In genomic region chr3:139718415-139718814, GRCh38 we compare ENCODE assay signal across 9 cellular contexts. TPM values are rescaled to one million over a fixed set of nuclear protein-coding genes. Genes with fewer than 3 reads are reported as not detected.
A peak's percentile ranks its signal among the peaks of the same experiment; 100 is the strongest.
DNase-seq lines count a peak whose midpoint lies in the region; ATAC-seq and TF ChIP-seq lines count a peak whose summit lies in the region.
"Had no signal": no experiment of that assay in that cellular context is flagged by ENCODE, and none has a peak within 500 bp of the region (broad histone marks: within the 10 kb centered on the region; RNA-seq: fewer than 3 reads in every experiment).

No MANE protein-coding gene starts in this region.

- H3K9ac ChIP-seq in endodermal cell (ENCODE audit: extremely low read depth, low read length, poor library complexity, severe bottlenecking) = no peak overlapping the region

- H3K4me3 ChIP-seq in endodermal cell (ENCODE audit: low read length) = no peak overlapping the region

- no peak overlapping the region for H3K4me3 Mint-ChIP-seq in endodermal cell
- no peak overlapping the region for H3K4me3 Mint-ChIP-seq in neural crest cell
- no peak overlapping the region for H3K4me3 Mint-ChIP-seq in activated CD8-positive, alpha-beta memory T cell treated with anti-CD3 and anti-CD28 coated beads, Interleukin-2, amount 10 ng/mL, durations not matched to agents 7 days and 5 days
- H3K4me3 Mint-ChIP-seq in natural killer cell treated with Interleukin-12 subunit alpha and Interleukin-12 subunit beta and Interleukin-15 and Interleukin-18, amount 100 ng/mL, for 72 hours = no peak overlapping the region
- H3K4me3 Mint-ChIP-seq in stimulated activated naive CD8-positive, alpha-beta T cell treated with anti-CD3 and anti-CD28 coated beads, Interleukin-15, amount 100 ng/mL, for 72 hours = no peak overlapping the region
- H3K4me3 Mint-ChIP-seq: dendritic cell treated with granulocyte-macrophage colony-stimulating factor and Interleukin-4, amounts not matched to agents 40 ng/mL and 50 ng/mL, for 4 days had no signal

- H3K36me3 Mint-ChIP-seq in endodermal cell (ENCODE audit: low read depth) (no peaks in the 10 kb centered on the region), neural crest cell (ENCODE audit: low read depth) (no peaks in the 10 kb centered on the region)
- no peaks in the 10 kb centered on the region for H3K36me3 Mint-ChIP-seq in activated CD8-positive, alpha-beta memory T cell treated with anti-CD3 and anti-CD28 coated beads, Interleukin-2, amount 10 ng/mL, durations not matched to agents 7 days and 5 days
- no peaks in the 10 kb centered on the region for H3K36me3 Mint-ChIP-seq in natural killer cell treated with Interleukin-12 subunit alpha and Interleukin-12 subunit beta and Interleukin-15 and Interleukin-18, amount 100 ng/mL, for 72 hours

- no peak for ATAC-seq in activated CD8-positive, alpha-beta memory T cell treated with anti-CD3 and anti-CD28 coated beads, Interleukin-2, amount 10 ng/mL, durations not matched to agents 7 days and 5 days
- ATAC-seq in natural killer cell treated with Interleukin-12 subunit alpha and Interleukin-12 subunit beta and Interleukin-15 and Interleukin-18, amount 100 ng/mL, for 72 hours = no peak
- no peak for ATAC-seq in stimulated activated naive CD8-positive, alpha-beta T cell treated with anti-CD3 and anti-CD28 coated beads, Interleukin-15, amount 100 ng/mL, for 72 hours

- H3K9me3 ChIP-seq in endodermal cell (ENCODE audit: control insufficient read depth, low read length) = no peaks in the 10 kb centered on the region

- no peak overlapping the region for H3K27ac Mint-ChIP-seq in endodermal cell
- no peak overlapping the region for H3K27ac Mint-ChIP-seq in neural crest cell (ENCODE audit: unreplicated experiment)
- no peak overlapping the region for H3K27ac Mint-ChIP-seq in activated CD8-positive, alpha-beta memory T cell treated with anti-CD3 and anti-CD28 coated beads, Interleukin-2, amount 10 ng/mL, durations not matched to agents 7 days and 5 days
- no peak overlapping the region for H3K27ac Mint-ChIP-seq in natural killer cell treated with Interleukin-12 subunit alpha and Interleukin-12 subunit beta and Interleukin-15 and Interleukin-18, amount 100 ng/mL, for 72 hours
- no peak overlapping the region for H3K27ac Mint-ChIP-seq in stimulated activated naive CD8-positive, alpha-beta T cell treated with anti-CD3 and anti-CD28 coated beads, Interleukin-15, amount 100 ng/mL, for 72 hours
- H3K27ac Mint-ChIP-seq: dendritic cell treated with granulocyte-macrophage colony-stimulating factor and Interleukin-4, amounts not matched to agents 40 ng/mL and 50 ng/mL, for 4 days had no signal

- WGBS in endodermal cell (ENCODE audit: insufficient coverage in 1 of 2, insufficient read length in 1 of 2), 2 experiments = 48 to 51% methylated on average over 2 to 3 of the region's 3 CpGs

- DNase-seq in Daoy (ENCODE audit: low read depth) (peak; percentile 59), NCI-H2107 treated with DMSO at 0.1 percent for 48 hours (lab: John Stamatoyannopoulos, UW; ENCODE audit: unreplicated experiment) (peak; percentile 79), endodermal cell (peak; percentile 88), neural crest cell (ENCODE audit: low read depth, low spot score) (peak; percentile 26), AML-193 (lab: John Stamatoyannopoulos, UW) (no peak)
- DNase-seq in activated CD8-positive, alpha-beta memory T cell treated with anti-CD3 and anti-CD28 coated beads, Interleukin-2, amount 10 ng/mL, durations not matched to agents 7 days and 5 days = no peak
- DNase-seq in natural killer cell treated with Interleukin-12 subunit alpha and Interleukin-12 subunit beta and Interleukin-15 and Interleukin-18, amount 100 ng/mL, for 72 hours (ENCODE audit: low spot score) = no peak
- DNase-seq in stimulated activated naive CD8-positive, alpha-beta T cell treated with anti-CD3 and anti-CD28 coated beads, Interleukin-15, amount 100 ng/mL, for 72 hours = no peak

- CTCF ChIA-PET in activated CD8-positive, alpha-beta memory T cell treated with anti-CD3 and anti-CD28 coated beads, Interleukin-2, amount 10 ng/mL, durations not matched to agents 7 days and 5 days (lab: Charles Lee) = no interaction called here

- H3K36me3 ChIP-seq in endodermal cell (ENCODE audit: control insufficient read depth, insufficient read depth, low read length) = no peaks in the 10 kb centered on the region

- peak; percentile 82 for TF ChIP-seq CTCF in endodermal cell (conservative IDR thresholded peaks at IDR 0.05)
- TF ChIP-seq CTCF in neural crest cell (conservative IDR thresholded peaks at IDR 0.05) = peak; percentile 58

- no peak overlapping the region for H3K27ac ChIP-seq in endodermal cell (ENCODE audit: low read depth, low read length)

- no peaks in the 10 kb centered on the region for H3K27me3 ChIP-seq in endodermal cell (ENCODE audit: control insufficient read depth, insufficient read depth, low read length, poor library complexity, severe bottlenecking)

- peaks cover 5% of the 10 kb centered on the region for H3K4me1 Mint-ChIP-seq in endodermal cell
- H3K4me1 Mint-ChIP-seq in neural crest cell = no peaks in the 10 kb centered on the region
- H3K4me1 Mint-ChIP-seq in activated CD8-positive, alpha-beta memory T cell treated with anti-CD3 and anti-CD28 coated beads, Interleukin-2, amount 10 ng/mL, durations not matched to agents 7 days and 5 days = no peaks in the 10 kb centered on the region
- no peaks in the 10 kb centered on the region for H3K4me1 Mint-ChIP-seq in natural killer cell treated with Interleukin-12 subunit alpha and Interleukin-12 subunit beta and Interleukin-15 and Interleukin-18, amount 100 ng/mL, for 72 hours (ENCODE audit: low read depth in 2 of 2)
- no peaks in the 10 kb centered on the region for H3K4me1 Mint-ChIP-seq in stimulated activated naive CD8-positive, alpha-beta T cell treated with anti-CD3 and anti-CD28 coated beads, Interleukin-15, amount 100 ng/mL, for 72 hours

- H3K4me1 ChIP-seq in endodermal cell (ENCODE audit: control insufficient read depth, insufficient read depth, low read length) = peaks cover 5% of the 10 kb centered on the region

- H3K9me3 Mint-ChIP-seq in endodermal cell = no peaks in the 10 kb centered on the region
- no peaks in the 10 kb centered on the region for H3K9me3 Mint-ChIP-seq in neural crest cell
- H3K9me3 Mint-ChIP-seq in activated CD8-positive, alpha-beta memory T cell treated with anti-CD3 and anti-CD28 coated beads, Interleukin-2, amount 10 ng/mL, durations not matched to agents 7 days and 5 days (ENCODE audit: low read depth) = no peaks in the 10 kb centered on the region
- peaks cover 4% of the 10 kb centered on the region for H3K9me3 Mint-ChIP-seq in natural killer cell treated with Interleukin-12 subunit alpha and Interleukin-12 subunit beta and Interleukin-15 and Interleukin-18, amount 100 ng/mL, for 72 hours
- H3K9me3 Mint-ChIP-seq in stimulated activated naive CD8-positive, alpha-beta T cell treated with anti-CD3 and anti-CD28 coated beads, Interleukin-15, amount 100 ng/mL, for 72 hours = no peaks in the 10 kb centered on the region
- H3K9me3 Mint-ChIP-seq: dendritic cell treated with granulocyte-macrophage colony-stimulating factor and Interleukin-4, amounts not matched to agents 40 ng/mL and 50 ng/mL, for 4 days had no signal

- peaks cover 5% of the 10 kb centered on the region for H3K27me3 Mint-ChIP-seq in endodermal cell (ENCODE audit: insufficient read depth)
- peaks cover 17% of the 10 kb centered on the region for H3K27me3 Mint-ChIP-seq in neural crest cell (ENCODE audit: low read depth)
- H3K27me3 Mint-ChIP-seq in activated CD8-positive, alpha-beta memory T cell treated with anti-CD3 and anti-CD28 coated beads, Interleukin-2, amount 10 ng/mL, durations not matched to agents 7 days and 5 days = peaks cover 7% of the 10 kb centered on the region
- H3K27me3 Mint-ChIP-seq in natural killer cell treated with Interleukin-12 subunit alpha and Interleukin-12 subunit beta and Interleukin-15 and Interleukin-18, amount 100 ng/mL, for 72 hours = peaks cover 0 to 9% of the 10 kb centered on the region in 2 donors
- H3K27me3 Mint-ChIP-seq in stimulated activated naive CD8-positive, alpha-beta T cell treated with anti-CD3 and anti-CD28 coated beads, Interleukin-15, amount 100 ng/mL, for 72 hours = peaks cover 41% of the 10 kb centered on the region
- H3K27me3 Mint-ChIP-seq: dendritic cell treated with granulocyte-macrophage colony-stimulating factor and Interleukin-4, amounts not matched to agents 40 ng/mL and 50 ng/mL, for 4 days had no signal

RNA-seq across cellular contexts. Expression of gene NMNAT3, which starts 40.6 kb away (rescaled TPM):
- 2.0 and 3.7 TPM in 2 replicates for total RNA-seq in Daoy (2014; rRNA removed; shearing (Covaris generic))
- total RNA-seq in endodermal cell = 1 to 10 TPM; 1.2 to 1.6 TPM
- polyA plus RNA-seq in endodermal cell (2013, experiment 1 of 2) = 2.9 TPM
- 2.3 TPM for polyA plus RNA-seq in endodermal cell (2013, experiment 2 of 2)
- 2.1 and 2.5 TPM in 2 replicates for total RNA-seq in neural crest cell
- total RNA-seq in activated CD8-positive, alpha-beta memory T cell treated with anti-CD3 and anti-CD28 coated beads, Interleukin-2, amount 10 ng/mL, durations not matched to agents 7 days and 5 days = under 1 TPM; 0.55 to 0.80 TPM
- total RNA-seq in natural killer cell treated with Interleukin-12 subunit alpha and Interleukin-12 subunit beta and Interleukin-15 and Interleukin-18, amount 100 ng/mL, for 72 hours = 1 to 10 TPM; 3.4 to 5.0 TPM

Comparison
In these comparisons a context has a peak if more than half of its experiments do, and no peak if none do; other contexts are left out.
1. DNase-seq: peak in Daoy (single experiment), NCI-H2107 treated with DMSO at 0.1 percent for 48 hours (single experiment), endodermal cell (single experiment) and neural crest cell (single experiment); none in AML-193 (0 of 2), activated CD8-positive, alpha-beta memory T cell treated with anti-CD3 and anti-CD28 coated beads, Interleukin-2, amount 10 ng/mL, durations not matched to agents 7 days and 5 days (single experiment), natural killer cell treated with Interleukin-12 subunit alpha and Interleukin-12 subunit beta and Interleukin-15 and Interleukin-18, amount 100 ng/mL, for 72 hours (single experiment) and stimulated activated naive CD8-positive, alpha-beta T cell treated with anti-CD3 and anti-CD28 coated beads, Interleukin-15, amount 100 ng/mL, for 72 hours (0 of 2).